In genomic region chr1:207751790-207752455, GRCh38 we compare ENCODE assay signal across 1 cellular context.
TF ChIP-seq lines count a peak whose summit lies in the region.

CD46 (plus strand) TSS chr1:207752054; CDS start chr1:207752213, 159 bp downstream.

TF ChIP-seq in K562, 482 proteins besides CTCF, POLR2A, EP300 and RAD21 (continued from another document and continues in another):
- TF ChIP-seq, protein P1, sequence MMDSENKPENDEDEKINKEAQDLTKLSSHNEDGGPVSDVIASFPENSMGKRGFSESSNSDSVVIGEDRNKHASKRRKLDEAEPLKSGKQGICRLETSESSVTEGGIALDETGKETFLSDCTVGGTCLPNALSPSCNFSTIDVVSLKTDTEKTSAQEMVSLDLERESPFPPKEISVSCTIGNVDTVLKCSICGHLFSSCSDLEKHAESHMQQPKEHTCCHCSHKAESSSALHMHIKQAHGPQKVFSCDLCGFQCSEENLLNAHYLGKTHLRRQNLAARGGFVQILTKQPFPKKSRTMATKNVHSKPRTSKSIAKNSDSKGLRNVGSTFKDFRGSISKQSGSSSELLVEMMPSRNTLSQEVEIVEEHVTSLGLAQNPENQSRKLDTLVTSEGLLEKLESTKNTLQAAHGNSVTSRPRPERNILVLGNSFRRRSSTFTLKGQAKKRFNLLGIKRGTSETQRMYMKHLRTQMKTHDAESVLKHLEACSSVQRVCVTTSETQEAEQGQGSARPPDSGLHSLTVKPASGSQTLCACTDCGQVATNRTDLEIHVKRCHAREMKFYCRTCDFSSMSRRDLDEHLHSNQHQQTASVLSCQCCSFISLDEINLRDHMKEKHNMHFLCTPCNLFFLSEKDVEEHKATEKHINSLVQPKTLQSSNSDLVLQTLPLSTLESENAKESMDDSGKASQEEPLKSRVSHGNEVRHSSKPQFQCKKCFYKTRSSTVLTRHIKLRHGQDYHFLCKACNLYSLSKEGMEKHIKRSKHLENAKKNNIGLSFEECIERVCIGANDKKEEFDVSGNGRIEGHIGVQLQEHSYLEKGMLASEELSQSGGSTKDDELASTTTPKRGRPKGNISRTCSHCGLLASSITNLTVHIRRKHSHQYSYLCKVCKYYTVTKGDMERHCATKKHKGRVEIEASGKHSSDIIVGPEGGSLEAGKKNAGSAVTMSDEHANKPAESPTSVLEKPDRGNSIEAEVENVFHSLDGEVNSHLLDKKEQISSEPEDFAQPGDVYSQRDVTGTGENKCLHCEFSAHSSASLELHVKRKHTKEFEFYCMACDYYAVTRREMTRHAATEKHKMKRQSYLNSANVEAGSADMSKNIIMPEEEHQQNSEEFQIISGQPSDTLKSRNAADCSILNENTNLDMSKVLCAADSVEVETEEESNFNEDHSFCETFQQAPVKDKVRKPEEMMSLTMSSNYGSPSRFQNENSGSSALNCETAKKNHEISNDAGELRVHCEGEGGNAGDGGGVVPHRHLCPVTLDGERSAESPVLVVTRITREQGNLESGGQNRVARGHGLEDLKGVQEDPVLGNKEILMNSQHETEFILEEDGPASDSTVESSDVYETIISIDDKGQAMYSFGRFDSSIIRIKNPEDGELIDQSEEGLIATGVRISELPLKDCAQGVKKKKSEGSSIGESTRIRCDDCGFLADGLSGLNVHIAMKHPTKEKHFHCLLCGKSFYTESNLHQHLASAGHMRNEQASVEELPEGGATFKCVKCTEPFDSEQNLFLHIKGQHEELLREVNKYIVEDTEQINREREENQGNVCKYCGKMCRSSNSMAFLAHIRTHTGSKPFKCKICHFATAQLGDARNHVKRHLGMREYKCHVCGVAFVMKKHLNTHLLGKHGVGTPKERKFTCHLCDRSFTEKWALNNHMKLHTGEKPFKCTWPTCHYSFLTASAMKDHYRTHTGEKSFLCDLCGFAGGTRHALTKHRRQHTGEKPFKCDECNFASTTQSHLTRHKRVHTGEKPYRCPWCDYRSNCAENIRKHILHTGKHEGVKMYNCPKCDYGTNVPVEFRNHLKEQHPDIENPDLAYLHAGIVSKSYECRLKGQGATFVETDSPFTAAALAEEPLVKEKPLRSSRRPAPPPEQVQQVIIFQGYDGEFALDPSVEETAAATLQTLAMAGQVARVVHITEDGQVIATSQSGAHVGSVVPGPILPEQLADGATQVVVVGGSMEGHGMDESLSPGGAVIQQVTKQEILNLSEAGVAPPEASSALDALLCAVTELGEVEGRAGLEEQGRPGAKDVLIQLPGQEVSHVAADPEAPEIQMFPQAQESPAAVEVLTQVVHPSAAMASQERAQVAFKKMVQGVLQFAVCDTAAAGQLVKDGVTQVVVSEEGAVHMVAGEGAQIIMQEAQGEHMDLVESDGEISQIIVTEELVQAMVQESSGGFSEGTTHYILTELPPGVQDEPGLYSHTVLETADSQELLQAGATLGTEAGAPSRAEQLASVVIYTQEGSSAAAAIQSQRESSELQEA (IDR thresholded peaks at IDR 0.05; ENCODE audit: low read depth), result no peak
- TF ChIP-seq SRSF3 (IDR thresholded peaks at IDR 0.05; ENCODE audit: insufficient read depth, low read length) (no peak), POLR3A (IDR thresholded peaks at IDR 0.05; ENCODE audit: borderline replicate concordance, extremely low read depth, insufficient read depth, insufficient read length) (no peak), MCM5 (IDR thresholded peaks at IDR 0.05; ENCODE audit: low read depth) (no peak), ADNP (tag; IDR thresholded peaks at IDR 0.05) (no peak), ZNF436 (CRISPR knock-in tag; IDR thresholded peaks at IDR 0.05) (no peak), NCOR1 (IDR thresholded peaks at IDR 0.05) (no peak), BRF1 (IDR thresholded peaks at IDR 0.05; ENCODE audit: borderline replicate concordance, extremely low read depth, insufficient read length) (no peak), TAF1 (IDR thresholded peaks at IDR 0.05; ENCODE audit: control insufficient read depth, extremely low read depth, insufficient read depth, low read length, severe bottlenecking) (peak; percentile 96), SIN3A (IDR thresholded peaks at IDR 0.05; ENCODE audit: borderline replicate concordance in 2 of 2, control insufficient read depth in 1 of 2, low read depth in 2 of 2, low read length in 2 of 2) (peak; percentile 79 to 96; a peak in 3 of 4 replicates), SRSF1 (IDR thresholded peaks at IDR 0.05; ENCODE audit: low read depth, low read length) (0 out of 2 replicates have a peak, but pooled peaks have one; percentile 24), ZNF174 (CRISPR knock-in tag; IDR thresholded peaks at IDR 0.05) (no peak), DIDO1 (tag; IDR thresholded peaks at IDR 0.05; ENCODE audit: low read depth) (no peak), ZC3H4 (CRISPR knock-in tag; IDR thresholded peaks at IDR 0.05; ENCODE audit: borderline replicate concordance) (no peak), FOS (IDR thresholded peaks at IDR 0.05; ENCODE audit: extremely low read depth, insufficient read length) (peak; percentile 82), BCL6 (CRISPR knock-in tag; IDR thresholded peaks at IDR 0.05) (no peak), ZFPM2 (CRISPR knock-in tag; IDR thresholded peaks at IDR 0.05) (no peak), POLR2AphosphoS2 (IDR thresholded peaks at IDR 0.05; ENCODE audit: low read length) (peak; percentile 94; the same call in 1 of the 2 replicates), TOE1 (IDR thresholded peaks at IDR 0.05; ENCODE audit: borderline replicate concordance) (peak; percentile 65; the same call in 1 of the 2 replicates), TOE1 (CRISPR knock-in tag; IDR thresholded peaks at IDR 0.05; ENCODE audit: borderline replicate concordance, low read depth) (no peak), TFAM (CRISPR knock-in tag; conservative IDR thresholded peaks at IDR 0.05) (no peak), PPARD (CRISPR knock-in tag; IDR thresholded peaks at IDR 0.05) (no peak), TGIF2 (CRISPR knock-in tag; IDR thresholded peaks at IDR 0.05) (no peak), ZMIZ1 (IDR thresholded peaks at IDR 0.05; ENCODE audit: low read depth in 2 of 2, low read length in 2 of 2) (peak in 1 of 2 experiments; percentile 55; a peak in 1 of 4 replicates), CGGBP1 (CRISPR knock-in tag; IDR thresholded peaks at IDR 0.05) (no peak; the same call in 1 of the 2 replicates), BHLHE40 (IDR thresholded peaks at IDR 0.05; ENCODE audit: low read length) (no peak; the same call in 1 of the 2 replicates), ZBED1 (IDR thresholded peaks at IDR 0.05) (no peak), GATAD2B (IDR thresholded peaks at IDR 0.05; ENCODE audit: borderline replicate concordance) (no peak), ASH1L (IDR thresholded peaks at IDR 0.05; ENCODE audit: borderline replicate concordance, low read depth, partially characterized antibody) (no peak), FOSL1 (tag; conservative IDR thresholded peaks at IDR 0.05) (no peak), ZNF445 (CRISPR knock-in tag; IDR thresholded peaks at IDR 0.05; ENCODE audit: low read depth) (no peak), RBM17 (IDR thresholded peaks at IDR 0.05; ENCODE audit: borderline replicate concordance, low read depth, low read length) (no peak), TBL1XR1 (IDR thresholded peaks at IDR 0.05; ENCODE audit: low read length in 2 of 2) (peak in 1 of 2 experiments; percentile 44; a peak in 2 of 4 replicates), RBFOX2 (IDR thresholded peaks at IDR 0.05; ENCODE audit: low read depth, low read length) (peak; percentile 94)
- TF ChIP-seq, protein P2, sequence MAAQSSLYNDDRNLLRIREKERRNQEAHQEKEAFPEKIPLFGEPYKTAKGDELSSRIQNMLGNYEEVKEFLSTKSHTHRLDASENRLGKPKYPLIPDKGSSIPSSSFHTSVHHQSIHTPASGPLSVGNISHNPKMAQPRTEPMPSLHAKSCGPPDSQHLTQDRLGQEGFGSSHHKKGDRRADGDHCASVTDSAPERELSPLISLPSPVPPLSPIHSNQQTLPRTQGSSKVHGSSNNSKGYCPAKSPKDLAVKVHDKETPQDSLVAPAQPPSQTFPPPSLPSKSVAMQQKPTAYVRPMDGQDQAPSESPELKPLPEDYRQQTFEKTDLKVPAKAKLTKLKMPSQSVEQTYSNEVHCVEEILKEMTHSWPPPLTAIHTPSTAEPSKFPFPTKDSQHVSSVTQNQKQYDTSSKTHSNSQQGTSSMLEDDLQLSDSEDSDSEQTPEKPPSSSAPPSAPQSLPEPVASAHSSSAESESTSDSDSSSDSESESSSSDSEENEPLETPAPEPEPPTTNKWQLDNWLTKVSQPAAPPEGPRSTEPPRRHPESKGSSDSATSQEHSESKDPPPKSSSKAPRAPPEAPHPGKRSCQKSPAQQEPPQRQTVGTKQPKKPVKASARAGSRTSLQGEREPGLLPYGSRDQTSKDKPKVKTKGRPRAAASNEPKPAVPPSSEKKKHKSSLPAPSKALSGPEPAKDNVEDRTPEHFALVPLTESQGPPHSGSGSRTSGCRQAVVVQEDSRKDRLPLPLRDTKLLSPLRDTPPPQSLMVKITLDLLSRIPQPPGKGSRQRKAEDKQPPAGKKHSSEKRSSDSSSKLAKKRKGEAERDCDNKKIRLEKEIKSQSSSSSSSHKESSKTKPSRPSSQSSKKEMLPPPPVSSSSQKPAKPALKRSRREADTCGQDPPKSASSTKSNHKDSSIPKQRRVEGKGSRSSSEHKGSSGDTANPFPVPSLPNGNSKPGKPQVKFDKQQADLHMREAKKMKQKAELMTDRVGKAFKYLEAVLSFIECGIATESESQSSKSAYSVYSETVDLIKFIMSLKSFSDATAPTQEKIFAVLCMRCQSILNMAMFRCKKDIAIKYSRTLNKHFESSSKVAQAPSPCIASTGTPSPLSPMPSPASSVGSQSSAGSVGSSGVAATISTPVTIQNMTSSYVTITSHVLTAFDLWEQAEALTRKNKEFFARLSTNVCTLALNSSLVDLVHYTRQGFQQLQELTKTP (IDR thresholded peaks at IDR 0.05; ENCODE audit: low read depth in 1 of 2, partially characterized antibody in 2 of 2), result peak in 1 of 2 experiments; percentile 34
- TF ChIP-seq, protein P3, sequence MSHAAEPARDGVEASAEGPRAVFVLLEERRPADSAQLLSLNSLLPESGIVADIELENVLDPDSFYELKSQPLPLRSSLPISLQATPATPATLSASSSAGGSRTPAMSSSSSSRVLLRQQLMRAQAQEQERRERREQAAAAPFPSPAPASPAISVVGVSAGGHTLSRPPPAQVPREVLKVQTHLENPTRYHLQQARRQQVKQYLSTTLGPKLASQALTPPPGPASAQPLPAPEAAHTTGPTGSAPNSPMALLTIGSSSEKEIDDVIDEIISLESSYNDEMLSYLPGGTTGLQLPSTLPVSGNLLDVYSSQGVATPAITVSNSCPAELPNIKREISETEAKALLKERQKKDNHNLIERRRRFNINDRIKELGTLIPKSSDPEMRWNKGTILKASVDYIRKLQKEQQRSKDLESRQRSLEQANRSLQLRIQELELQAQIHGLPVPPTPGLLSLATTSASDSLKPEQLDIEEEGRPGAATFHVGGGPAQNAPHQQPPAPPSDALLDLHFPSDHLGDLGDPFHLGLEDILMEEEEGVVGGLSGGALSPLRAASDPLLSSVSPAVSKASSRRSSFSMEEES (CRISPR knock-in tag; IDR thresholded peaks at IDR 0.05), result no peak
- TF ChIP-seq, protein P4, sequence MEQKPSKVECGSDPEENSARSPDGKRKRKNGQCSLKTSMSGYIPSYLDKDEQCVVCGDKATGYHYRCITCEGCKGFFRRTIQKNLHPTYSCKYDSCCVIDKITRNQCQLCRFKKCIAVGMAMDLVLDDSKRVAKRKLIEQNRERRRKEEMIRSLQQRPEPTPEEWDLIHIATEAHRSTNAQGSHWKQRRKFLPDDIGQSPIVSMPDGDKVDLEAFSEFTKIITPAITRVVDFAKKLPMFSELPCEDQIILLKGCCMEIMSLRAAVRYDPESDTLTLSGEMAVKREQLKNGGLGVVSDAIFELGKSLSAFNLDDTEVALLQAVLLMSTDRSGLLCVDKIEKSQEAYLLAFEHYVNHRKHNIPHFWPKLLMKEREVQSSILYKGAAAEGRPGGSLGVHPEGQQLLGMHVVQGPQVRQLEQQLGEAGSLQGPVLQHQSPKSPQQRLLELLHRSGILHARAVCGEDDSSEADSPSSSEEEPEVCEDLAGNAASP (IDR thresholded peaks at IDR 0.05), result no peak
